In the genomic region with DNA sequence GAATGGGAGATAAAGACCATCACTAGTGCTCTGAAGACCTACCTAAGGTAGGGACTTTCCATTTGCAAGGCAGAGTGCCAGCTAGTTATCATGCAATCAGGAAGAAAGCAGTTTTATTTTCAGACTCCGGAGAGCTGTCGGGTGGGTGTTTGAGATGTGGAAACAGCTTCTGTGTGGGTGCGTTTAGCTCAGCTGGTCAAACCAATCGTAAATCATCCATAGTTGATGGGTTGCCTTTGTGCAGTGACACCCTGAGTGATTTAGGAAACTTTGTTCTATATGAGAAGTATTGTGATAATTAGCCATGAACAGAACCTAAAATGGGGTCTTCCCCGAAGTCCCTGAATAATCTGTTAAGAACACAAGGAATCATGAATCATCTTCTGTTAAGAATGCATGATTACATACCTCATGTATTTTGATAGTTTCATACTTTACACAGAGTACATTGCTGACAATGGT, we compare ENCODE assay signal across 8 cellular contexts.
DNase-seq lines count a peak whose midpoint lies in the region; ATAC-seq and TF ChIP-seq lines count a peak whose summit lies in the region.

No MANE protein-coding gene starts in this region.

- H3K18ac ChIP-seq in IMR-90 (ENCODE audit: low read depth, low read length), result peak overlapping the region; percentile 52

- no peak overlapping the region for H3K4me3 ChIP-seq in IMR-90 (ENCODE audit: insufficient read depth, low read depth, low read length)
- no peak overlapping the region for H3K4me3 ChIP-seq in brain microvascular endothelial cell (ENCODE audit: low read depth, low read length)
- no peak overlapping the region for H3K4me3 ChIP-seq in thymus (ENCODE audit: low read length)
- no peak overlapping the region for H3K4me3 ChIP-seq in upper lobe of left lung
- H3K4me3 ChIP-seq in ovary, result no peak overlapping the region

- H4K91ac ChIP-seq in IMR-90 (ENCODE audit: insufficient read depth, low read depth, low read length), result no peak overlapping the region

- no peak for TF ChIP-seq EP300 in upper lobe of left lung (IDR thresholded peaks at IDR 0.05)
- TF ChIP-seq EP300 in ovary (IDR thresholded peaks at IDR 0.05), result no peak

- no peaks in the 10 kb centered on the region for H3K36me3 ChIP-seq in IMR-90 (ENCODE audit: control insufficient read depth, insufficient read depth, low read length)
- H3K36me3 ChIP-seq in brain microvascular endothelial cell (replicated peaks), result no peaks in the 10 kb centered on the region
- peaks cover 7% of the 10 kb centered on the region for H3K36me3 ChIP-seq in thymus (ENCODE audit: control insufficient read depth, insufficient read depth)
- H3K36me3 ChIP-seq in upper lobe of left lung, result peaks cover 0 to 21% (median 0%) of the 10 kb centered on the region in 4 donors
- H3K36me3 ChIP-seq in ovary, result no peaks in the 10 kb centered on the region

- DNase-seq in GM13976 (ENCODE audit: low spot score), result peak; percentile 44
- peak; percentile 60 for DNase-seq in IMR-90
- DNase-seq in brain microvascular endothelial cell, result peak; percentile 47
- no peak for DNase-seq in upper lobe of left lung
- DNase-seq in ovary, result no peak
- DNase-seq in NCI-H128 (lab: John Stamatoyannopoulos, UW; ENCODE audit: unreplicated experiment), result no peak

- no TSS peak for BruUV-seq in IMR-90 (replicated peaks; lab: Mats Ljungman, UMichigan)

- H3K27me3 ChIP-seq in IMR-90 (ENCODE audit: control insufficient read depth, insufficient read depth, low read length), result no peaks in the 10 kb centered on the region
- H3K27me3 ChIP-seq in brain microvascular endothelial cell (replicated peaks), result no peaks in the 10 kb centered on the region
- no peaks in the 10 kb centered on the region for H3K27me3 ChIP-seq in thymus (ENCODE audit: control insufficient read depth, insufficient read depth)
- H3K27me3 ChIP-seq in upper lobe of left lung, result no peaks in the 10 kb centered on the region
- no peaks in the 10 kb centered on the region for H3K27me3 ChIP-seq in ovary

- H3K79me1 ChIP-seq in IMR-90 (ENCODE audit: low read depth in 1 of 2, low read length in 2 of 2), result no peaks in the 10 kb centered on the region

- WGBS in IMR-90 (ENCODE audit: extremely low coverage in 2 of 2, insufficient read length in 1 of 2), 2 experiments, result 62% methylated on average over 4 of the region's 5 CpGs; no CpG with 5 or more reads in 1 of the 2 experiments
- 78% methylated on average over 5 of the region's 5 CpGs for WGBS in thymus
- 13 to 15% methylated on average over 5 of the region's 5 CpGs for WGBS in upper lobe of left lung, 2 donors
- 59 to 71% (median 70%) methylated on average over 5 of the region's 5 CpGs for WGBS in ovary, 3 donors

- H3K9ac ChIP-seq in IMR-90 (ENCODE audit: low read depth, low read length), result no peak overlapping the region

- POLR2A ChIA-PET in IMR-90 (lab: Charles Lee; ENCODE audit: unreplicated experiment), result no interaction called here

- H4K5ac ChIP-seq in IMR-90 (ENCODE audit: low read depth, low read length), result no peak overlapping the region; the same call in 1 of the 2 replicates

- TF ChIP-seq POLR2A in IMR-90 (IDR thresholded peaks at IDR 0.05; ENCODE audit: low read depth, low read length) (no peak), upper lobe of left lung (IDR thresholded peaks at IDR 0.05) (no peak), ovary (IDR thresholded peaks at IDR 0.05) (no peak)

- peaks cover 12% of the 10 kb centered on the region for H3K9me1 ChIP-seq in IMR-90 (ENCODE audit: insufficient read depth, low read length)

- H3K4me2 ChIP-seq in IMR-90 (ENCODE audit: low read depth, low read length), result peak overlapping the region; percentile 23; the same call in 1 of the 2 replicates

- peak overlapping the region; percentile 87 for H3K14ac ChIP-seq in IMR-90 (replicated peaks; ENCODE audit: low read depth, low read length)

- H2AK9ac ChIP-seq in IMR-90 (replicated peaks; ENCODE audit: low read depth, low read length, poor library complexity), result no peak overlapping the region

- H2BK120ac ChIP-seq in IMR-90 (ENCODE audit: low read depth, low read length), result peak overlapping the region; percentile 72; the same call in 1 of the 2 replicates

- H3K27ac ChIP-seq in IMR-90 (ENCODE audit: insufficient read depth, low read length), result no peak overlapping the region; the same call in 1 of the 2 replicates
- H3K27ac ChIP-seq in brain microvascular endothelial cell, result peak overlapping the region; percentile 8
- H3K27ac ChIP-seq in thymus (ENCODE audit: low read depth), result peak overlapping the region; percentile 39
- H3K27ac ChIP-seq in upper lobe of left lung, result no peak overlapping the region
- no peak overlapping the region for H3K27ac ChIP-seq in ovary

- H3K9me3 ChIP-seq in IMR-90 (ENCODE audit: control insufficient read depth, insufficient read depth, low read length) (no peaks in the 10 kb centered on the region), thymus (ENCODE audit: control insufficient read depth) (no peaks in the 10 kb centered on the region), upper lobe of left lung (no peaks in the 10 kb centered on the region), ovary (no peaks in the 10 kb centered on the region)

- H2BK15ac ChIP-seq in IMR-90 (ENCODE audit: low read depth, low read length), result peak overlapping the region; percentile 53; the same call in 2 of the 3 replicates

- H2BK20ac ChIP-seq in IMR-90 (ENCODE audit: low read depth, low read length), result peak overlapping the region; percentile 80; the same call in 1 of the 2 replicates

- no peak overlapping the region for H2AFZ ChIP-seq in IMR-90 (replicated peaks; ENCODE audit: low read length, poor library complexity)

- H2AK5ac ChIP-seq in IMR-90 (ENCODE audit: low read depth, low read length), result peak overlapping the region; percentile 71

- intact Hi-C loops in IMR-90 (cut with micrococcal nuclease) (no loop called here), ovary (cut with DNase I) (no loop called here)

- TF ChIP-seq CTCF in GM13976 (IDR thresholded peaks at IDR 0.05; ENCODE audit: borderline replicate concordance, control extremely low read depth, extremely low read depth, insufficient read depth, missing control alignments) (no peak), IMR-90 (conservative IDR thresholded peaks at IDR 0.05; ENCODE audit: low read depth, low read length) (no peak), brain microvascular endothelial cell (IDR thresholded peaks at IDR 0.05; ENCODE audit: low read depth, low read length, missing control alignments) (no peak), upper lobe of left lung (IDR thresholded peaks at IDR 0.05) (no peak), ovary (IDR thresholded peaks at IDR 0.05) (no peak)

- dilution Hi-C loops in IMR-90 (cut with HindIII; ENCODE audit: low sequenced_read_pairs, unreplicated experiment), result no loop called here

- H3K23ac ChIP-seq in IMR-90 (ENCODE audit: low read depth, low read length), result peak overlapping the region; percentile 33

- H3K56ac ChIP-seq in IMR-90 (ENCODE audit: extremely low read depth, insufficient read depth, low read length), result no peak overlapping the region

- CTCF ChIA-PET in IMR-90 (lab: Yijun Ruan, JAX), result no interaction called here

- H3K4me1 ChIP-seq in IMR-90 (ENCODE audit: control insufficient read depth, insufficient read depth, low read length) (peaks cover 20% of the 10 kb centered on the region), thymus (ENCODE audit: control insufficient read depth, insufficient read depth, low read length) (no peaks in the 10 kb centered on the region), upper lobe of left lung (peaks cover 21 to 36% (median 28%) of the 10 kb centered on the region in 4 donors), ovary (ENCODE audit: insufficient read depth) (peaks cover 7% of the 10 kb centered on the region)

- H4K20me1 ChIP-seq in IMR-90 (ENCODE audit: insufficient read depth, low read length), result no peaks in the 10 kb centered on the region

- H4K8ac ChIP-seq in IMR-90 (ENCODE audit: low read depth in 2 of 2, low read length in 2 of 2), result peak overlapping the region in 1 of 2 experiments; percentile 68; a peak in 2 of 4 replicates

- TF ChIP-seq RAD21 in IMR-90 (IDR thresholded peaks at IDR 0.05; ENCODE audit: low read length), result no peak

- peak overlapping the region; percentile 76 for H3K4ac ChIP-seq in IMR-90 (ENCODE audit: low read depth, low read length)

- ATAC-seq in GM21367 (IDR thresholded peaks at IDR 0.05; ENCODE audit: unreplicated experiment), result peak; percentile 35
- ATAC-seq in IMR-90 (ENCODE audit: low read depth), result no peak; the same call in 1 of the 2 replicates
- ATAC-seq in upper lobe of left lung (ENCODE audit: low FRiP score in 2 of 2), result no peak

- in situ Hi-C loops in GM13976 (cut with MboI; ENCODE audit: low sequenced_read_pairs, unreplicated experiment) (no loop called here), IMR-90 (cut with MboI; ENCODE audit: low sequenced_read_pairs) (no loop called here), brain microvascular endothelial cell (cut with HindIII; ENCODE audit: low pct_ligation_motif_present, low sequenced_read_pairs) (no loop called here)

- peak overlapping the region; percentile 30 for H2BK5ac ChIP-seq in IMR-90 (ENCODE audit: low read depth, low read length, poor library complexity, severe bottlenecking)

TF ChIP-seq in IMR-90, 13 proteins besides CTCF, POLR2A, EP300 and RAD21:
- TF ChIP-seq FOS (IDR thresholded peaks at IDR 0.05; ENCODE audit: low read depth, low read length), result no peak
- no peak for TF ChIP-seq CEBPB (IDR thresholded peaks at IDR 0.05; ENCODE audit: low read depth, low read length)
- no peak for TF ChIP-seq USF2 (IDR thresholded peaks at IDR 0.05; ENCODE audit: low read depth, low read length)

Comparison
In these comparisons a context has a peak if more than half of its experiments do, and no peak if none do; other contexts are left out.
1. DNase-seq: peak in GM13976 (single experiment), IMR-90 (single experiment) and brain microvascular endothelial cell (single experiment); none in upper lobe of left lung (0 of 2), ovary (0 of 5) and NCI-H128 (single experiment).
2. H3K27ac ChIP-seq: peak in brain microvascular endothelial cell (single experiment) and thymus (single experiment); none in IMR-90 (single experiment), upper lobe of left lung (0 of 4) and ovary (0 of 2).